In the genomic region with DNA sequence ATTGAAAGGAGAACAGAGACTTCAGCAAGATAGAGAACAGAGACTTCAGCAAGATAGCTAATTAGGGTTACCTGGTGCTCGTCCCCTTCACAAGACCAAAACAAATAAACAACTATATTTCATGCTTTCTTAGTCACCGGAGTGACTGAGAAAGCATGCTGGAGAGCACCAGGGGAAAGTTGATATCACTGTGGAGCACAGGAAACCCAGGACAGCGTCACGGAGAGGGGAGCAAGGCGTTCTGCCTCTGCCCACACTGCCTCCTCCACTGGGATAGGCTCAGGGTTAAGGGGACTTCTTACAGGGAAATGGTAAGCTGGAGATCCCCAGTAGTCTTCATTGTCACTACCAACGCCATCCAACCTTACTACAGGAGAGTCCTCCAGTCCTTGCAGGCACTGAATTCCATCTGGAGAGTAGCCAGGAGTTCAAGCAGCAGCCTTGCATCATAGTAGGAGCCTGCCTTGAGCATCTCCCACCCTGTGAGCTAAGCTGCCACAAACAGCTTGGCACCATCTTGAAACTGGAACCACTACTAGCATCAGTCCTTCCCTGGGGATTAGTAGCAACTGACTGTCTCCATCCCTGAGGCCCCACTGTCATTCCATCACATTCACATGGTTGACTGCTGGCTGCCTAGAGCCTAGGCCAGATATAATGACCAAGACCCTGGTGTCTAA, we compare ENCODE assay signal across 1 cellular context.
A peak's percentile ranks its signal among the peaks of the same experiment; 100 is the strongest.
TF ChIP-seq lines count a peak whose summit lies in the region.

No MANE protein-coding gene starts in this region.

TF ChIP-seq in GM12878, 131 proteins besides CTCF, POLR2A, EP300 and RAD21 (continued from another document):
- TF ChIP-seq ZZZ3 (IDR thresholded peaks at IDR 0.05; ENCODE audit: control insufficient read depth, insufficient read length, low read depth) (no peak), HDAC6 (IDR thresholded peaks at IDR 0.05; ENCODE audit: unreplicated experiment) (no peak), EED (IDR thresholded peaks at IDR 0.05; ENCODE audit: low read depth) (0 out of 2 replicates have a peak, but pooled peaks have one; percentile 22)
- TF ChIP-seq, protein P1, sequence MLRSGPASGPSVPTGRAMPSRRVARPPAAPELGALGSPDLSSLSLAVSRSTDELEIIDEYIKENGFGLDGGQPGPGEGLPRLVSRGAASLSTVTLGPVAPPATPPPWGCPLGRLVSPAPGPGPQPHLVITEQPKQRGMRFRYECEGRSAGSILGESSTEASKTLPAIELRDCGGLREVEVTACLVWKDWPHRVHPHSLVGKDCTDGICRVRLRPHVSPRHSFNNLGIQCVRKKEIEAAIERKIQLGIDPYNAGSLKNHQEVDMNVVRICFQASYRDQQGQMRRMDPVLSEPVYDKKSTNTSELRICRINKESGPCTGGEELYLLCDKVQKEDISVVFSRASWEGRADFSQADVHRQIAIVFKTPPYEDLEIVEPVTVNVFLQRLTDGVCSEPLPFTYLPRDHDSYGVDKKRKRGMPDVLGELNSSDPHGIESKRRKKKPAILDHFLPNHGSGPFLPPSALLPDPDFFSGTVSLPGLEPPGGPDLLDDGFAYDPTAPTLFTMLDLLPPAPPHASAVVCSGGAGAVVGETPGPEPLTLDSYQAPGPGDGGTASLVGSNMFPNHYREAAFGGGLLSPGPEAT (IDR thresholded peaks at IDR 0.05; ENCODE audit: low read depth), result peak; percentile 17; the same call in 1 of the 2 replicates
